ENCODE assay signal across 8 cellular contexts in the genomic region with DNA sequence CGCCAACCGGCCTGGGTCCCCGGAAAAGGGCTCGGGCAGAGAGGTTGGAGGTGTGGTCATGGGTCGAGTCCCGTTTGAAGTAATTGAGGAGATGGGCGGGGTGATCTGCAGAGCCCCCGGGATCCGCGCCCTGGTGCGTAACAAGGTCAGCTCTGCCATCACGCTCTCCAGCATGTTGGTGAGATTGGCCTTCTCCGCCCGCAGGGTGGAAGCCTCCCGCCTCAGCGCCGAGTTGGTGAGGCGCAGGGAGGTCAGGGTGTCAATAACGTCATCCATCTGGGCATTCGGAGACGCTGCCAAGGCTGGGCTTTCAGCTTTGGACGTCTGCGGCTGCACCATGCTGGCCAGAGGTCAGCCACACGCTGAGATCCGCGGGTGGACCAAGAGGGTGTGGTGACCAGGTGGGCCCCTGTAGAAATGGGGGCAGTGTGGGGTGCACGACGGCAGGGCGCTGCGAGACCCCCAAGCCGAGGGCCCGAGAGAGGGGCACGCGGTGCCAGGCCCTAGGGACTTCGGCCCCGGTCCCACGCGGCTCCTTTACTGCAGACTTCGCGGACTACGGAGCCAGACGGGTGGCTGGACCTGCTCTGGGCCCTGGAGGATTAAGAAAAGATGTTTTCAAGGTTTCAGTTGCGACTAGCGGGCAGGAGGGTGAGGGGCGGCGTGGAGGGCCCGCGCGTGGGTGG. TPM values are rescaled to one million over a fixed set of nuclear protein-coding genes. Genes with fewer than 3 reads are reported as not detected.
DNase-seq lines count a peak whose midpoint lies in the region; TF ChIP-seq lines count a peak whose summit lies in the region.

No MANE protein-coding gene starts in this region.

- H3K9ac ChIP-seq in ES-I3 (ENCODE audit: low read depth, low read length) (peak overlapping the region; percentile 75), NT2/D1 (ENCODE audit: insufficient read length, low read depth) (peak overlapping the region; percentile 77)

- peak overlapping the region; percentile 51 for H3K4me3 ChIP-seq in NT2/D1 (ENCODE audit: insufficient read length, low read depth)
- peak overlapping the region; percentile 51 for H3K4me3 ChIP-seq in mononuclear cell (ENCODE audit: low read length)
- peak overlapping the region; percentile 87 to 98 for H3K4me3 ChIP-seq in vagina

- no peak for TF ChIP-seq CTCF in vagina (IDR thresholded peaks at IDR 0.05)
- TF ChIP-seq CTCF in GM13976 (IDR thresholded peaks at IDR 0.05; ENCODE audit: borderline replicate concordance, control extremely low read depth, extremely low read depth, insufficient read depth, missing control alignments), result no peak

- no peak for TF ChIP-seq POLR2A in vagina (IDR thresholded peaks at IDR 0.05)

- H3K36me3 ChIP-seq in ES-I3 (ENCODE audit: insufficient read depth, low read length), result peaks cover 6% of the 10 kb centered on the region; the same call in 1 of the 2 replicates
- H3K36me3 ChIP-seq in NT2/D1 (ENCODE audit: insufficient read depth, insufficient read length, low read length), result peaks cover 31% of the 10 kb centered on the region
- H3K36me3 ChIP-seq in vagina, result peaks cover 0 to 9% of the 10 kb centered on the region in 2 donors

- H3K27me3 ChIP-seq in NT2/D1 (ENCODE audit: insufficient read depth, insufficient read length) (no peaks in the 10 kb centered on the region), mononuclear cell (ENCODE audit: insufficient read depth, low read length) (no peaks in the 10 kb centered on the region), vagina (no peaks in the 10 kb centered on the region)

- H3K4me1 ChIP-seq in ES-I3 (ENCODE audit: insufficient read depth, low read length), result no peaks in the 10 kb centered on the region
- peaks cover 5% of the 10 kb centered on the region for H3K4me1 ChIP-seq in NT2/D1 (ENCODE audit: insufficient read depth, insufficient read length)
- H3K4me1 ChIP-seq in mononuclear cell (ENCODE audit: insufficient read depth, low read length), result peaks cover 18% of the 10 kb centered on the region
- H3K4me1 ChIP-seq in vagina, result peaks cover 23% of the 10 kb centered on the region

- in situ Hi-C loops in GM13976 (cut with MboI; ENCODE audit: low sequenced_read_pairs, unreplicated experiment), result no loop called here

- intact Hi-C loops in vagina (cut with DNase I), result no loop called here

- peak overlapping the region; percentile 84 for H3K27ac ChIP-seq in vagina

- DNase-seq in NT2/D1 (ENCODE audit: low read depth, low spot score), result no peak
- DNase-seq in ecto neural progenitor cell (ENCODE audit: low spot score), result peak; percentile 60
- DNase-seq in vagina (ENCODE audit: extremely low spot score in 2 of 2), result no peak
- no peak for DNase-seq in GM13976 (ENCODE audit: low spot score)
- DNase-seq in islet precursor cell, result no peak
- DNase-seq in DMS79 treated with DMSO at 0.1 percent for 48 hours (lab: John Stamatoyannopoulos, UW), result no peak

- H3K9me3 ChIP-seq in ES-I3 (ENCODE audit: control insufficient read depth, insufficient read depth, low read length), result peaks cover 11% of the 10 kb centered on the region
- peaks cover 20% of the 10 kb centered on the region; the same call in 1 of the 2 replicates for H3K9me3 ChIP-seq in NT2/D1 (ENCODE audit: insufficient read depth, low read length)
- H3K9me3 ChIP-seq in mononuclear cell (ENCODE audit: low read depth, low read length), result no peaks in the 10 kb centered on the region
- no peaks in the 10 kb centered on the region for H3K9me3 ChIP-seq in vagina

RNA-seq across cellular contexts. Expression of a gene that starts 0.7 kb away (rescaled TPM):
- total RNA-seq in mononuclear cell (9.1 TPM), vagina (11.0 TPM)
